Comparison of ENCODE assay signal across 8 cellular contexts in the genomic region with DNA sequence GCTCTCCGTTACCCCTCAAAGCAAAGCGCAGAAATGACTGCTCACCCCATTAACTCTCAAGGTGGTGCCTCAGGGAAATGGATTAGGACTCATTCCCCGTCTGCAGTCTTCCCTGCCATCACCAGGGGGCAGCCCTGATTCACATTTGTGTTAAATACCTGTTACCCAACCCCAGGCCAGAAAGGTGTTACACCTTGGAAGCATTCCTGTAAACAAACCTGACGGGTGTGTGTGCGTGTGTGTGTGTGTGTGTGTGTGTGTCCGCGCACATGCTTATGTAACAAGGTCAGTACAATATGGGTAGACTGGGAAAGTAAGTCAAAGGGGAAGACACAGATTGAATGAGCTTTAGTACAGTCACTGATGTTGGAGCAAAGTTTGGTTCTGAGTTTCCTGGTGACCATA. TPM values are rescaled to one million over a fixed set of nuclear protein-coding genes. Genes with fewer than 3 reads are reported as not detected.
DNase-seq lines count a peak whose midpoint lies in the region; ATAC-seq, FAIRE-seq and TF ChIP-seq lines count a peak whose summit lies in the region.

No MANE protein-coding gene starts in this region.

- H3K36me3 ChIP-seq in ovary = no peaks in the 10 kb centered on the region
- H3K36me3 ChIP-seq in upper lobe of right lung = no peaks in the 10 kb centered on the region

- H3K27me3 ChIP-seq in ovary = no peaks in the 10 kb centered on the region
- peaks cover 6% of the 10 kb centered on the region for H3K27me3 ChIP-seq in upper lobe of right lung

- TF ChIP-seq EP300 in ovary (IDR thresholded peaks at IDR 0.05) = no peak

- in situ Hi-C loops in KBM-7 (cut with MboI; ENCODE audit: low pct_unique_long_range_greater_than_20kb, low sequenced_read_pairs) = no loop called here

- FAIRE-seq in D721Med (lab: Jason Lieb, UNC) (peak; percentile 72), frontal cortex (lab: Jason Lieb, UNC) (no peak)

- peak; percentile 76 for TF ChIP-seq CTCF in D721Med (IDR thresholded peaks at IDR 0.05; ENCODE audit: insufficient read depth, missing control alignments)
- TF ChIP-seq CTCF in ovary (IDR thresholded peaks at IDR 0.05) = peak in 2 of 3 donors; percentile 59 to 67
- TF ChIP-seq CTCF in upper lobe of right lung (IDR thresholded peaks at IDR 0.05) = peak; percentile 76

- peak; percentile 92 for ATAC-seq in upper lobe of right lung
- ATAC-seq in HG02763 (IDR thresholded peaks at IDR 0.05; ENCODE audit: unreplicated experiment) = no peak

- peak; percentile 66 for DNase-seq in D721Med (ENCODE audit: insufficient read length, low spot score)
- peak; percentile 65 for DNase-seq in KBM-7
- peak; percentile 30 for DNase-seq in RKO (ENCODE audit: low spot score)
- DNase-seq in activated T-helper 9 cell treated with anti-CD3 and anti-CD28 coated beads, Interleukin-2, amount 50 U/mL, for 16 hours (ENCODE audit: low read depth) = peak; percentile 34
- peak; percentile 48 to 64 for DNase-seq in frontal cortex (ENCODE audit: low spot score in 2 of 2)
- peak; percentile 31 to 74 (median 66) for DNase-seq in ovary
- DNase-seq in upper lobe of right lung = peak; percentile 86

- intact Hi-C loops in ovary (cut with DNase I) (loop anchor here in 1 of 4 donors (10.0 kb wide), 1 partner anchor 928 kb away; no protein-coding TSS in a partner anchor), upper lobe of right lung (cut with DNase I) (no loop called here)

- H3K4me3 ChIP-seq in ovary (no peak overlapping the region), upper lobe of right lung (no peak overlapping the region)

- H3K4me1 ChIP-seq in ovary (ENCODE audit: insufficient read depth) = no peaks in the 10 kb centered on the region
- H3K4me1 ChIP-seq in upper lobe of right lung = peaks cover 3% of the 10 kb centered on the region

- no peak overlapping the region for H3K27ac ChIP-seq in ovary
- H3K27ac ChIP-seq in upper lobe of right lung = no peak overlapping the region

- H3K9me3 ChIP-seq in ovary (no peaks in the 10 kb centered on the region), upper lobe of right lung (no peaks in the 10 kb centered on the region)

- no peak for TF ChIP-seq POLR2A in ovary (IDR thresholded peaks at IDR 0.05)

- 4 to 15% (median 5%) methylated on average over 7 of the region's 7 CpGs for WGBS in ovary, 3 donors

RNA-seq across cellular contexts. Expression of a gene that starts 6.3 kb away (rescaled TPM):
- total RNA-seq in frontal cortex (not detected), ovary (not detected), upper lobe of right lung (not detected)
- not detected for polyA plus RNA-seq in ovary

RNA-seq across cellular contexts. Expression of a gene that starts 17.6 kb away (rescaled TPM):
- total RNA-seq in frontal cortex (not detected), ovary (1 to 10 TPM in 1 of 7 donors, not detected in 6; 7.7 TPM), upper lobe of right lung (not detected)
- polyA plus RNA-seq in ovary = not detected

Comparison
In these comparisons a context has a peak if more than half of its experiments do, and no peak if none do; other contexts are left out.
1. DNase-seq: peak in every context shown above with its lines; median percentile 86 in upper lobe of right lung; 66 in D721Med; 66 in ovary; 65 in KBM-7; 56 in frontal cortex; 34 in activated T-helper 9 cell treated with anti-CD3 and anti-CD28 coated beads, Interleukin-2, amount 50 U/mL, for 16 hours; 30 in RKO.